1 cellular context compared by ENCODE assay signal in genomic region chr19:38505958-38506357, GRCh38.
TF ChIP-seq lines count a peak whose summit lies in the region.

No MANE protein-coding gene starts in this region.

TF ChIP-seq in GM23338, 12 proteins besides CTCF, POLR2A, EP300 and RAD21 (continued from another document):
- TF ChIP-seq REST (IDR thresholded peaks at IDR 0.05; ENCODE audit: unreplicated experiment) (no peak), JUNB (IDR thresholded peaks at IDR 0.05; ENCODE audit: unreplicated experiment) (no peak), NANOG (IDR thresholded peaks at IDR 0.05; ENCODE audit: borderline replicate concordance) (no peak)
TF ChIP-seq in GM23338: peak in this region for 0.
